Comparison of ENCODE assay signal across 1 cellular context in the genomic region with DNA sequence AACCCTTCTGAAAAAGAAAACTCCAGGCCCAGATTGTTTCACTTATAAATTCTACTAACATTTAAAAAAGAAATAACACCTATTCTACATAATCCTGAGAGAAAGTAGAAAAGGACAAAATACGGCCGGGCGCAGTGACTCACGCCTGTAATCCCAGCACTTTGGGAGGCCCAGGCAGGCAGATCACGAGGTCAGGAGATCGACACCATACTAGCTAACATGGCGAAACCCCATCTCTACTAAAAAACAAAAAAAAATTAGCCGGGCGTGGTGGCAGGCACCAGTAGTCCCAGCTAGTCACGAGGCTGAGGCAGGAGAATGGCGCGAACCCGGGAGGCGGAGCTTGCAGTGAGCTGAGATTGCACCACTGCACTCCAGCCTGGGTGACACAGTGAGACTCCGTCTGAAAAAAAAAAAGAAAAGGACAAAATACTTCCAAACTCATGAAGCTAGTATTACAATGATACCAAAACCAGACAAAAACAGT.
TF ChIP-seq lines count a peak whose summit lies in the region.
"Not testable (repeated sequence)": the region's sequence is repeated elsewhere in the genome, so short reads cannot be mapped to it uniquely, and the experiment has no call there.

No MANE protein-coding gene starts in this region.

TF ChIP-seq in K562, 482 proteins besides CTCF, POLR2A, EP300 and RAD21 (continued from another document and continues in another):
- TF ChIP-seq, protein P1, sequence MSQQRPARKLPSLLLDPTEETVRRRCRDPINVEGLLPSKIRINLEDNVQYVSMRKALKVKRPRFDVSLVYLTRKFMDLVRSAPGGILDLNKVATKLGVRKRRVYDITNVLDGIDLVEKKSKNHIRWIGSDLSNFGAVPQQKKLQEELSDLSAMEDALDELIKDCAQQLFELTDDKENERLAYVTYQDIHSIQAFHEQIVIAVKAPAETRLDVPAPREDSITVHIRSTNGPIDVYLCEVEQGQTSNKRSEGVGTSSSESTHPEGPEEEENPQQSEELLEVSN (IDR thresholded peaks at IDR 0.05; ENCODE audit: borderline replicate concordance in 1 of 2, extremely low read depth in 1 of 2, insufficient read depth in 1 of 2, insufficient read length in 1 of 2, low read depth in 1 of 2, low read length in 1 of 2, poor library complexity in 1 of 2, severe bottlenecking in 1 of 2) = peak in 1 of 2 experiments; percentile 19
- TF ChIP-seq CC2D1A (IDR thresholded peaks at IDR 0.05) (peak; percentile 82), BCOR (IDR thresholded peaks at IDR 0.05) (0 out of 2 replicates have a peak, but pooled peaks have one; percentile 15), TAF9B (IDR thresholded peaks at IDR 0.05; ENCODE audit: partially characterized antibody) (peak; percentile 69), ARID1B (IDR thresholded peaks at IDR 0.05) (peak; percentile 67), PHF8 (IDR thresholded peaks at IDR 0.05; ENCODE audit: borderline replicate concordance, low read length) (peak; percentile 42; the same call in 1 of the 2 replicates), MTA3 (IDR thresholded peaks at IDR 0.05; ENCODE audit: borderline replicate concordance) (peak; percentile 43; the same call in 1 of the 2 replicates), TAF7 (tag; IDR thresholded peaks at IDR 0.05) (peak; percentile 40; the same call in 1 of the 2 replicates), NR2C2 (tag; IDR thresholded peaks at IDR 0.05) (peak; percentile 34; the same call in 1 of the 2 replicates), DACH1 (IDR thresholded peaks at IDR 0.05; ENCODE audit: partially characterized antibody) (peak; percentile 13), TRIM24 (IDR thresholded peaks at IDR 0.05) (peak; percentile 49 to 75; a peak in 3 of 4 replicates), NR2C1 (IDR thresholded peaks at IDR 0.05) (peak; percentile 24; the same call in 1 of the 2 replicates), NR2C1 (tag; IDR thresholded peaks at IDR 0.05) (peak; percentile 30; the same call in 1 of the 2 replicates), RAD51 (IDR thresholded peaks at IDR 0.05; ENCODE audit: borderline replicate concordance, low read depth) (peak; percentile 88), L3MBTL2 (IDR thresholded peaks at IDR 0.05) (peak; percentile 94), SMAD4 (CRISPR knock-in tag; conservative IDR thresholded peaks at IDR 0.05) (peak; percentile 26; the same call in 1 of the 2 replicates)
- TF ChIP-seq, protein P2, sequence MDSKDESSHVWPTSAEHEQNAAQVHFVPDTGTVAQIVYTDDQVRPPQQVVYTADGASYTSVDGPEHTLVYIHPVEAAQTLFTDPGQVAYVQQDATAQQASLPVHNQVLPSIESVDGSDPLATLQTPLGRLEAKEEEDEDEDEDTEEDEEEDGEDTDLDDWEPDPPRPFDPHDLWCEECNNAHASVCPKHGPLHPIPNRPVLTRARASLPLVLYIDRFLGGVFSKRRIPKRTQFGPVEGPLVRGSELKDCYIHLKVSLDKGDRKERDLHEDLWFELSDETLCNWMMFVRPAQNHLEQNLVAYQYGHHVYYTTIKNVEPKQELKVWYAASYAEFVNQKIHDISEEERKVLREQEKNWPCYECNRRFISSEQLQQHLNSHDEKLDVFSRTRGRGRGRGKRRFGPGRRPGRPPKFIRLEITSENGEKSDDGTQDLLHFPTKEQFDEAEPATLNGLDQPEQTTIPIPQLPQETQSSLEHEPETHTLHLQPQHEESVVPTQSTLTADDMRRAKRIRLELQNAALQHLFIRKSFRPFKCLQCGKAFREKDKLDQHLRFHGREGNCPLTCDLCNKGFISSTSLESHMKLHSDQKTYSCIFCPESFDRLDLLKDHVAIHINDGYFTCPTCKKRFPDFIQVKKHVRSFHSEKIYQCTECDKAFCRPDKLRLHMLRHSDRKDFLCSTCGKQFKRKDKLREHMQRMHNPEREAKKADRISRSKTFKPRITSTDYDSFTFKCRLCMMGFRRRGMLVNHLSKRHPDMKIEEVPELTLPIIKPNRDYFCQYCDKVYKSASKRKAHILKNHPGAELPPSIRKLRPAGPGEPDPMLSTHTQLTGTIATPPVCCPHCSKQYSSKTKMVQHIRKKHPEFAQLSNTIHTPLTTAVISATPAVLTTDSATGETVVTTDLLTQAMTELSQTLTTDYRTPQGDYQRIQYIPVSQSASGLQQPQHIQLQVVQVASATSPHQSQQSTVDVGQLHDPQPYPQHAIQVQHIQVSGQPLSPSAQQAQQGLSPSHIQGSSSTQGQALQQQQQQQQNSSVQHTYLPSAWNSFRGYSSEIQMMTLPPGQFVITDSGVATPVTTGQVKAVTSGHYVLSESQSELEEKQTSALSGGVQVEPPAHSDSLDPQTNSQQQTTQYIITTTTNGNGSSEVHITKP (IDR thresholded peaks at IDR 0.05; ENCODE audit: partially characterized antibody) = peak; percentile 81
- TF ChIP-seq, protein P3, sequence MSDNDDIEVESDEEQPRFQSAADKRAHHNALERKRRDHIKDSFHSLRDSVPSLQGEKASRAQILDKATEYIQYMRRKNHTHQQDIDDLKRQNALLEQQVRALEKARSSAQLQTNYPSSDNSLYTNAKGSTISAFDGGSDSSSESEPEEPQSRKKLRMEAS (CRISPR knock-in tag; IDR thresholded peaks at IDR 0.05) = peak; percentile 39; the same call in 1 of the 2 replicates
- TF ChIP-seq, protein P4, sequence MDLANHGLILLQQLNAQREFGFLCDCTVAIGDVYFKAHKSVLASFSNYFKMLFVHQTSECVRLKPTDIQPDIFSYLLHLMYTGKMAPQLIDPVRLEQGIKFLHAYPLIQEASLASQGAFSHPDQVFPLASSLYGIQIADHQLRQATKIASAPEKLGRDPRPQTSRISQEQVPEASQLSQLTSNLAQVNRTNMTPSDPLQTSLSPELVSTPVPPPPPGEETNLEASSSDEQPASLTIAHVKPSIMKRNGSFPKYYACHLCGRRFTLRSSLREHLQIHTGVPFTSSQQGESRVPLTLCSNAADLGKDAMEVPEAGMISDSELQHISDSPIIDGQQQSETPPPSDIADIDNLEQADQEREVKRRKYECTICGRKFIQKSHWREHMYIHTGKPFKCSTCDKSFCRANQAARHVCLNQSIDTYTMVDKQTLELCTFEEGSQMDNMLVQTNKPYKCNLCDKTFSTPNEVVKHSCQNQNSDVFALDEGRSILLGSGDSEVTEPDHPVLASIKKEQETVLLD (IDR thresholded peaks at IDR 0.05) = 0 out of 2 replicates have a peak, but pooled peaks have one; percentile 11
- TF ChIP-seq, protein P5, sequence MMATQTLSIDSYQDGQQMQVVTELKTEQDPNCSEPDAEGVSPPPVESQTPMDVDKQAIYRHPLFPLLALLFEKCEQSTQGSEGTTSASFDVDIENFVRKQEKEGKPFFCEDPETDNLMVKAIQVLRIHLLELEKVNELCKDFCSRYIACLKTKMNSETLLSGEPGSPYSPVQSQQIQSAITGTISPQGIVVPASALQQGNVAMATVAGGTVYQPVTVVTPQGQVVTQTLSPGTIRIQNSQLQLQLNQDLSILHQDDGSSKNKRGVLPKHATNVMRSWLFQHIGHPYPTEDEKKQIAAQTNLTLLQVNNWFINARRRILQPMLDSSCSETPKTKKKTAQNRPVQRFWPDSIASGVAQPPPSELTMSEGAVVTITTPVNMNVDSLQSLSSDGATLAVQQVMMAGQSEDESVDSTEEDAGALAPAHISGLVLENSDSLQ (IDR thresholded peaks at IDR 0.05) = peak; percentile 68
- TF ChIP-seq, protein P6, sequence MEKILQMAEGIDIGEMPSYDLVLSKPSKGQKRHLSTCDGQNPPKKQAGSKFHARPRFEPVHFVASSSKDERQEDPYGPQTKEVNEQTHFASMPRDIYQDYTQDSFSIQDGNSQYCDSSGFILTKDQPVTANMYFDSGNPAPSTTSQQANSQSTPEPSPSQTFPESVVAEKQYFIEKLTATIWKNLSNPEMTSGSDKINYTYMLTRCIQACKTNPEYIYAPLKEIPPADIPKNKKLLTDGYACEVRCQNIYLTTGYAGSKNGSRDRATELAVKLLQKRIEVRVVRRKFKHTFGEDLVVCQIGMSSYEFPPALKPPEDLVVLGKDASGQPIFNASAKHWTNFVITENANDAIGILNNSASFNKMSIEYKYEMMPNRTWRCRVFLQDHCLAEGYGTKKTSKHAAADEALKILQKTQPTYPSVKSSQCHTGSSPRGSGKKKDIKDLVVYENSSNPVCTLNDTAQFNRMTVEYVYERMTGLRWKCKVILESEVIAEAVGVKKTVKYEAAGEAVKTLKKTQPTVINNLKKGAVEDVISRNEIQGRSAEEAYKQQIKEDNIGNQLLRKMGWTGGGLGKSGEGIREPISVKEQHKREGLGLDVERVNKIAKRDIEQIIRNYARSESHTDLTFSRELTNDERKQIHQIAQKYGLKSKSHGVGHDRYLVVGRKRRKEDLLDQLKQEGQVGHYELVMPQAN (IDR thresholded peaks at IDR 0.05; ENCODE audit: borderline replicate concordance) = peak; percentile 37; the same call in 1 of the 2 replicates
- TF ChIP-seq, protein P7, sequence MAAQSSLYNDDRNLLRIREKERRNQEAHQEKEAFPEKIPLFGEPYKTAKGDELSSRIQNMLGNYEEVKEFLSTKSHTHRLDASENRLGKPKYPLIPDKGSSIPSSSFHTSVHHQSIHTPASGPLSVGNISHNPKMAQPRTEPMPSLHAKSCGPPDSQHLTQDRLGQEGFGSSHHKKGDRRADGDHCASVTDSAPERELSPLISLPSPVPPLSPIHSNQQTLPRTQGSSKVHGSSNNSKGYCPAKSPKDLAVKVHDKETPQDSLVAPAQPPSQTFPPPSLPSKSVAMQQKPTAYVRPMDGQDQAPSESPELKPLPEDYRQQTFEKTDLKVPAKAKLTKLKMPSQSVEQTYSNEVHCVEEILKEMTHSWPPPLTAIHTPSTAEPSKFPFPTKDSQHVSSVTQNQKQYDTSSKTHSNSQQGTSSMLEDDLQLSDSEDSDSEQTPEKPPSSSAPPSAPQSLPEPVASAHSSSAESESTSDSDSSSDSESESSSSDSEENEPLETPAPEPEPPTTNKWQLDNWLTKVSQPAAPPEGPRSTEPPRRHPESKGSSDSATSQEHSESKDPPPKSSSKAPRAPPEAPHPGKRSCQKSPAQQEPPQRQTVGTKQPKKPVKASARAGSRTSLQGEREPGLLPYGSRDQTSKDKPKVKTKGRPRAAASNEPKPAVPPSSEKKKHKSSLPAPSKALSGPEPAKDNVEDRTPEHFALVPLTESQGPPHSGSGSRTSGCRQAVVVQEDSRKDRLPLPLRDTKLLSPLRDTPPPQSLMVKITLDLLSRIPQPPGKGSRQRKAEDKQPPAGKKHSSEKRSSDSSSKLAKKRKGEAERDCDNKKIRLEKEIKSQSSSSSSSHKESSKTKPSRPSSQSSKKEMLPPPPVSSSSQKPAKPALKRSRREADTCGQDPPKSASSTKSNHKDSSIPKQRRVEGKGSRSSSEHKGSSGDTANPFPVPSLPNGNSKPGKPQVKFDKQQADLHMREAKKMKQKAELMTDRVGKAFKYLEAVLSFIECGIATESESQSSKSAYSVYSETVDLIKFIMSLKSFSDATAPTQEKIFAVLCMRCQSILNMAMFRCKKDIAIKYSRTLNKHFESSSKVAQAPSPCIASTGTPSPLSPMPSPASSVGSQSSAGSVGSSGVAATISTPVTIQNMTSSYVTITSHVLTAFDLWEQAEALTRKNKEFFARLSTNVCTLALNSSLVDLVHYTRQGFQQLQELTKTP (IDR thresholded peaks at IDR 0.05; ENCODE audit: low read depth in 1 of 2, partially characterized antibody in 2 of 2) = peak; percentile 62 to 89
- not testable (repeated sequence) for TF ChIP-seq NR2C2 (CRISPR knock-in tag; IDR thresholded peaks at IDR 0.05)
- TF ChIP-seq, protein P8, sequence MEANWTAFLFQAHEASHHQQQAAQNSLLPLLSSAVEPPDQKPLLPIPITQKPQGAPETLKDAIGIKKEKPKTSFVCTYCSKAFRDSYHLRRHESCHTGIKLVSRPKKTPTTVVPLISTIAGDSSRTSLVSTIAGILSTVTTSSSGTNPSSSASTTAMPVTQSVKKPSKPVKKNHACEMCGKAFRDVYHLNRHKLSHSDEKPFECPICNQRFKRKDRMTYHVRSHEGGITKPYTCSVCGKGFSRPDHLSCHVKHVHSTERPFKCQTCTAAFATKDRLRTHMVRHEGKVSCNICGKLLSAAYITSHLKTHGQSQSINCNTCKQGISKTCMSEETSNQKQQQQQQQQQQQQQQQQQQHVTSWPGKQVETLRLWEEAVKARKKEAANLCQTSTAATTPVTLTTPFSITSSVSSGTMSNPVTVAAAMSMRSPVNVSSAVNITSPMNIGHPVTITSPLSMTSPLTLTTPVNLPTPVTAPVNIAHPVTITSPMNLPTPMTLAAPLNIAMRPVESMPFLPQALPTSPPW (CRISPR knock-in tag; IDR thresholded peaks at IDR 0.05) = peak; percentile 38; the same call in 1 of the 2 replicates
- TF ChIP-seq, protein P9, sequence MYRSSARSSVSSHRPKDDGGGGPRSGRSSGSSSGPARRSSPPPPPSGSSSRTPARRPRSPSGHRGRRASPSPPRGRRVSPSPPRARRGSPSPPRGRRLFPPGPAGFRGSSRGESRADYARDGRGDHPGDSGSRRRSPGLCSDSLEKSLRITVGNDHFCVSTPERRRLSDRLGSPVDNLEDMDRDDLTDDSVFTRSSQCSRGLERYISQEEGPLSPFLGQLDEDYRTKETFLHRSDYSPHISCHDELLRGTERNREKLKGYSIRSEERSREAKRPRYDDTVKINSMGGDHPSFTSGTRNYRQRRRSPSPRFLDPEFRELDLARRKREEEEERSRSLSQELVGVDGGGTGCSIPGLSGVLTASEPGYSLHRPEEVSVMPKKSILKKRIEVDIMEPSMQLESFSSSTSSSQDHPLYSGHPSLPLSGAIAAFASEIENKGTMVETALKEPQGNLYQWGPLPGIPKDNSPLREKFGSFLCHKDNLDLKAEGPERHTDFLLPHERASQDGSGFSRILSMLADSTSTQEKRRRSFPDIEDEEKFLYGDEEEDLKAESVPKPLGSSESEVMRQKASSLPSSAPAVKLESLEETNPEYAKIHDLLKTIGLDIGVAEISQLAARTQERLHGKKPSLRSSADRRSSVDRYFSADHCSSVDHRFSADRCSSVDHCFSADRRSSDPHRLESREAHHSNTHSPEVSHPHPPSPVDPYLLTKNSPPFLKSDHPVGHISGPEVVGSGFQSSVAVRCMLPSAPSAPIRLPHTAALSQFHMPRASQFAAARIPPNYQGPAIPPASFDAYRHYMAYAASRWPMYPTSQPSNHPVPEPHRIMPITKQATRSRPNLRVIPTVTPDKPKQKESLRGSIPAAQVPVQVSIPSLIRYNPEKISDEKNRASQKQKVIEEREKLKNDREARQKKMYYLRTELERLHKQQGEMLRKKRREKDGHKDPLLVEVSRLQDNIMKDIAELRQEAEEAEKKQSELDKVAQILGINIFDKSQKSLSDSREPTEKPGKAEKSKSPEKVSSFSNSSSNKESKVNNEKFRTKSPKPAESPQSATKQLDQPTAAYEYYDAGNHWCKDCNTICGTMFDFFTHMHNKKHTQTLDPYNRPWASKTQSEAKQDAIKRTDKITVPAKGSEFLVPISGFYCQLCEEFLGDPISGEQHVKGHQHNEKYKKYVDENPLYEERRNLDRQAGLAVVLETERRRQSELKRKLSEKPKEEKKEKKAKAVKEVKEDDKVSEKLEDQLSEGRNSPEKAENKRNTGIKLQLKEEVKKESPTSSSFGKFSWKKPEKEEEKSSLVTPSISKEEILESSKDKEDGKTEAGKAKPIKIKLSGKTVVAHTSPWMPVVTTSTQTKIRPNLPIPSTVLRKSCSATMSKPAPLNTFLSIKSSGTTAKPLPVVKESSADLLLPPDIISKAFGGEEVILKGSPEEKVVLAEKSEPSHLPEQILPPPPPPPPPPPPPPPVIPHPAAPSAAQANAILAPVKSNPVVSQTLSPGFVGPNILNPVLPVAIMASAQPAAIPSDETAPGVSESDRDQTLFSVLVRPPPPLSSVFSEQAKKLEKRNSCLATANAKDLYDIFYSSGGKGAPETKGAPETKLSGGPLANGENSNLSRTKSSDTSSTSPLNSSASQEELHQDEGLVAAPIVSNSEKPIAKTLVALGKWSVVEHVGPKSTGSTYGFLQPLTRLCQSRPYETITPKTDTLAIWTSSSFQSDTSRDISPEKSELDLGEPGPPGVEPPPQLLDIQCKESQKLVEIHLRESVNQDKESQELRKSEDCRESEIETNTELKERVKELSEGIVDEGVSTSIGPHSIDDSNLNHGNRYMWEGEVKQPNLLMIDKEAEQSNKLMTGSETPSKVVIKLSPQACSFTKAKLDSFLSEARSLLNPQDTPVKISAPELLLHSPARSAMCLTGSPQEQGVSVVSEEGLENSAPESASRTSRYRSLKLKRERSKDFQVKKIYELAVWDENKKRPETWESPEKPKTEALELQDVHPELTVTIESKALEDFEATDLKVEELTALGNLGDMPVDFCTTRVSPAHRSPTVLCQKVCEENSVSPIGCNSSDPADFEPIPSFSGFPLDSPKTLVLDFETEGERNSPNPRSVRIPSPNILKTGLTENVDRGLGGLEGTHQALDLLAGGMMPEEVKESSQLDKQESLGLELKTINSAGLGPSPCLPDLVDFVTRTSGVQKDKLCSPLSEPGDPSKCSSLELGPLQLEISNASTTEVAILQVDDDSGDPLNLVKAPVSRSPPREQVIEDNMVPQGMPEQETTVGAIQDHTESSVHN (IDR thresholded peaks at IDR 0.05; ENCODE audit: borderline replicate concordance in 1 of 2, low read depth in 1 of 2) = peak in 1 of 2 experiments; percentile 55; a peak in 1 of 4 replicates
